Comparison of ENCODE assay signal across 1 cellular context in the genomic region with DNA sequence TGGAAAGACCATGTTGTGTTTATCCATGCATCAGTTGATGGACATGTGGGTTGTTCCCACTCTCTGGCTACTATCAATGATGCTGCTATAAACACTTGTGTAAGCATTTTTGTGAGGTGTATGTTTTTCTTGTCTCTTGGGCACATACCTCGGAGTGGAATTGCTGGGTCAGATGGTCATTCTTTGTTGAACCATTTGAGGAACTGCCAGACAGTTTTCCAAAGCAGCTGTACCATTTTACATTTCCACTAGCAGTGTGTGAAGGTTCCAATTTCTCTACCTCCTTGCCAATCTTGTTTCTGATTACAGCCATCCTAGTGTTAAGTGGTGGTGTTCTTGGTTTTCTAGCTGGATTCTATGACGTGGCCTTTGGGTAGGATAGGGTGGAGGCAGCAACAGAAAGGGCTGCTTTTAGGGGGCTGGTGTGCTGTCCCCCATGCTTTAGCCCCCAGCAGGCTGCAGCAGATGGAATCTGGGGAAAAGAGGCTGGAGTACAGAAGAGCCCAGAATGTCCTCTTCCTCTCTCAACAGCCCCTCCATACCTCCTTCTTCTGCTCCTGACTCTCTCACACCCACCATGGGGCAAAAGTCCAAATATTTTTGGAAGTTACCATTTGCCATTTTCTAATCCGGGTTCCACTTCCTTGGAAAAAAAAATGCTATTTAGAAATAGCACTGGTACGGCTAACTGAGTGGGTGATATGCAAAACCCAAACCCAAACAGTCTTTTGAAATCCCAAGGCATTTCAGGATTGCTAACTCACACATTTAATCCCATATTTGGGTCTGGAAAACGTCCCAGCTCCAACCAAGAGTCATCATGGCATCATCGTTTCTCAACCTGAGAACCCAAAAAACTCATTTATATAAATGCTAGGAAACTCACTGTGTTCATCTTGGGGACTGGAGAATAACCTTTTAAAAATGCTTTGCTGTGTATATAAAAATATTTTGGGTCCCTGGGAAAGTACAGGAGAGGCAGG.
TF ChIP-seq lines count a peak whose summit lies in the region.

No MANE protein-coding gene starts in this region.

TF ChIP-seq in SK-N-SH, 30 proteins besides CTCF, POLR2A, EP300 and RAD21 (continued from another document):
- TF ChIP-seq, protein P1, sequence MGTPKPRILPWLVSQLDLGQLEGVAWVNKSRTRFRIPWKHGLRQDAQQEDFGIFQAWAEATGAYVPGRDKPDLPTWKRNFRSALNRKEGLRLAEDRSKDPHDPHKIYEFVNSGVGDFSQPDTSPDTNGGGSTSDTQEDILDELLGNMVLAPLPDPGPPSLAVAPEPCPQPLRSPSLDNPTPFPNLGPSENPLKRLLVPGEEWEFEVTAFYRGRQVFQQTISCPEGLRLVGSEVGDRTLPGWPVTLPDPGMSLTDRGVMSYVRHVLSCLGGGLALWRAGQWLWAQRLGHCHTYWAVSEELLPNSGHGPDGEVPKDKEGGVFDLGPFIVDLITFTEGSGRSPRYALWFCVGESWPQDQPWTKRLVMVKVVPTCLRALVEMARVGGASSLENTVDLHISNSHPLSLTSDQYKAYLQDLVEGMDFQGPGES (IDR thresholded peaks at IDR 0.05; ENCODE audit: low read depth, low read length) = no peak
- TF ChIP-seq, protein P2, sequence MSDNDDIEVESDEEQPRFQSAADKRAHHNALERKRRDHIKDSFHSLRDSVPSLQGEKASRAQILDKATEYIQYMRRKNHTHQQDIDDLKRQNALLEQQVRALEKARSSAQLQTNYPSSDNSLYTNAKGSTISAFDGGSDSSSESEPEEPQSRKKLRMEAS (IDR thresholded peaks at IDR 0.05; ENCODE audit: low read depth) = no peak
- TF ChIP-seq RXRA (IDR thresholded peaks at IDR 0.05; ENCODE audit: borderline replicate concordance, low read depth) = no peak
